In the genomic region with DNA sequence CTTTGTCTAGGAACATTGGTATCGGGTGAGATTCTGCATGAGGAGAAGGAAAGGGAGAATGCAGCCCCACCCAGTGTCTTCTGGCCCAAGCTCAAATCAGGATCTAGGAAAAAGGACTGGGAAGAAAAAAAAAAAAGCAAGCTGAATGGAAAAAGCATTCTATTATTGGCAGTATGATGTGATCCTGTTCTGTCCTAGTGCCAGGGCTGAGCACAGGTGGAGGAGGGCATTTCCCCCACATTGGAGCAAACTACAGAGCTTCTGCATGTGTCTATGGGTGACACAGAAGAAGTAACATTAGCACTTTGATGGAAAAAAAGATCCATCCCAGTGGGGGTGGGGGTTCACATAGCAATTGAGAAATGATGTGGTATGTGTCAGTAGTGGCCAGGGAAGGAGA, we compare ENCODE assay signal across 27 cellular contexts.
"Had no signal": no experiment of that assay in that cellular context is flagged by ENCODE, and none has a peak within 500 bp of the region (broad histone marks: within the 10 kb centered on the region; RNA-seq: fewer than 3 reads in every experiment).

No MANE protein-coding gene starts in this region.

- H3K36me3 ChIP-seq: brain microvascular endothelial cell, cardiac muscle cell, Peyer's patch, WERI-Rb-1 had no signal

- H3K9me3 ChIP-seq: Peyer's patch had no signal

- DNase-seq: activated CD4-positive, alpha-beta memory T cell treated with anti-CD3 and anti-CD28 coated beads, Interleukin-2, amount 10 ng/mL, durations not matched to agents 7 days and 5 days; activated CD4-positive, alpha-beta T cell treated with anti-CD3 and anti-CD28 coated beads for 1 hour; activated CD4-positive, alpha-beta T cell treated with anti-CD3 and anti-CD28 coated beads for 48 hours; activated CD4-positive, CD25-positive, alpha-beta regulatory T cell; activated CD8-positive, alpha-beta memory T cell treated with anti-CD3 and anti-CD28 coated beads for 24 hours; activated CD8-positive, alpha-beta memory T cell treated with anti-CD3 and anti-CD28 coated beads, Interleukin-2, amount 10 ng/mL, durations not matched to agents 7 days and 5 days; activated CD8-positive, alpha-beta memory T cell treated with anti-CD3 and anti-CD28 coated beads, Interleukin-2, amount 50 U/mL, for 48 hours; activated effector memory CD4-positive, alpha-beta T cell treated with Interleukin-2 at 50 U/mL for 16 hours; activated naive CD4-positive, alpha-beta T cell treated with anti-CD3 and anti-CD28 coated beads, Interleukin-2, amount 10 ng/mL, durations not matched to agents 7 days and 5 days; activated naive CD8-positive, alpha-beta T cell treated with anti-CD3 and anti-CD28 coated beads, Interleukin-2, amount 50 U/mL, for 24 hours; activated T-cell treated with anti-CD3 and anti-CD28 coated beads, Interleukin-2, amount 50 U/mL, for 48 hours; amniotic stem cell; aorta; brain microvascular endothelial cell; NCI-H1417 treated with DMSO at 0.1 percent for 48 hours; NCI-H1930; NCI-H510A; NCI-H526 treated with DMSO at 0.1 percent for 48 hours; NCI-H82; NK-92 treated with Interleukin-12 subunit alpha and Interleukin-12 subunit beta, amount 100 ng/mL, for 24 hours; PC-3; Peyer's patch; RPMI8226; SIG-M5; T1000; WERI-Rb-1 had no signal

- ATAC-seq: activated CD8-positive, alpha-beta memory T cell treated with anti-CD3 and anti-CD28 coated beads, Interleukin-2, amount 10 ng/mL, durations not matched to agents 7 days and 5 days; activated naive CD8-positive, alpha-beta T cell treated with anti-CD3 and anti-CD28 coated beads, Interleukin-2, amount 50 U/mL, for 24 hours; PC-3 had no signal

- H3K4me1 ChIP-seq: Peyer's patch had no signal

- H3K4me3 ChIP-seq: cardiac muscle cell, Peyer's patch had no signal

- H3K27ac ChIP-seq: brain microvascular endothelial cell, cardiac muscle cell, Peyer's patch, WERI-Rb-1 had no signal

- H3K27me3 ChIP-seq: brain microvascular endothelial cell, cardiac muscle cell, Peyer's patch had no signal
